ENCODE assay signal across 8 cellular contexts in genomic region chr1:43171876-43172531, GRCh38.
DNase-seq lines count a peak whose midpoint lies in the region; ATAC-seq, FAIRE-seq and TF ChIP-seq lines count a peak whose summit lies in the region.

Gene CFAP57, plus strand, starts transcription at chr1:43172330. Its CDS starts 424 bp downstream, at chr1:43172754.
Gene EBNA1BP2, minus strand, starts transcription at chr1:43172290. Its CDS starts 172 bp downstream, at chr1:43172118.

- H3K9me3 ChIP-seq in HUES6 (ENCODE audit: control insufficient read depth, insufficient read depth, low read depth, low read length): no peaks in the 10 kb centered on the region
- peaks cover 14% of the 10 kb centered on the region for H3K9me3 ChIP-seq in NT2/D1 (ENCODE audit: insufficient read depth, low read length)

- no peak for FAIRE-seq in D721Med (lab: Jason Lieb, UNC)

- H3K27me3 ChIP-seq in HUES6 (ENCODE audit: control insufficient read depth, insufficient read depth, low read length) (peaks cover 10% of the 10 kb centered on the region), NT2/D1 (ENCODE audit: insufficient read depth, insufficient read length) (peaks cover 8% of the 10 kb centered on the region)

- no peak for TF ChIP-seq CTCF in D721Med (IDR thresholded peaks at IDR 0.05; ENCODE audit: insufficient read depth, missing control alignments)
- no peak for TF ChIP-seq CTCF in epithelial cell of esophagus (IDR thresholded peaks at IDR 0.05; ENCODE audit: insufficient read depth, low read depth, low read length, missing control alignments)

- peaks cover 38% of the 10 kb centered on the region for H3K36me3 ChIP-seq in HUES6 (ENCODE audit: control insufficient read depth, insufficient read depth, low read length)
- H3K36me3 ChIP-seq in NT2/D1 (ENCODE audit: insufficient read depth, insufficient read length, low read length): peaks cover 40% of the 10 kb centered on the region

- DNase-seq in D721Med (ENCODE audit: insufficient read length, low spot score) (peak; percentile 86), NT2/D1 (ENCODE audit: low read depth, low spot score) (peak; percentile 94), epithelial cell of esophagus (ENCODE audit: low read depth) (peak; percentile 95), middle frontal gyrus (ENCODE audit: extremely low spot score, low spot score) (peak; percentile 83)
- peak; percentile 88 for DNase-seq in activated CD8-positive, alpha-beta memory T cell treated with anti-CD3 and anti-CD28 coated beads, Interleukin-2, amount 50 U/mL, for 24 hours (ENCODE audit: extremely low read depth)
- peak; percentile 81 to 88 for DNase-seq in stimulated activated CD8-positive, alpha-beta memory T cell treated with anti-CD3 and anti-CD28 coated beads, Interleukin-15, amount 100 ng/mL, for 48 hours (ENCODE audit: low read depth in 2 of 2)

- H3K4me1 ChIP-seq in HUES6 (ENCODE audit: control insufficient read depth, insufficient read depth, low read length) (peaks cover 10% of the 10 kb centered on the region), NT2/D1 (ENCODE audit: insufficient read depth, insufficient read length) (peaks cover 6% of the 10 kb centered on the region)

- ATAC-seq in GM21515 (IDR thresholded peaks at IDR 0.05; ENCODE audit: unreplicated experiment): peak; percentile 87

- H3K9ac ChIP-seq in HUES6 (ENCODE audit: low read length): peak within 1 kb of the TSS; percentile 84
- peak within 1 kb of the TSS; percentile 98 for H3K9ac ChIP-seq in NT2/D1 (ENCODE audit: insufficient read length, low read depth)

- H3K4me3 ChIP-seq in HUES6 (ENCODE audit: low read depth, low read length) (peak within 1 kb of the TSS; percentile 94), NT2/D1 (ENCODE audit: insufficient read length, low read depth) (peak within 1 kb of the TSS; percentile 96), epithelial cell of esophagus (ENCODE audit: low read length) (peak within 1 kb of the TSS; percentile 95)

- peak within 1 kb of the TSS; percentile 1; the same call in 1 of the 2 replicates for H3K27ac ChIP-seq in HUES6 (ENCODE audit: low read depth, low read length)

Comparison
In these comparisons a context has a peak if more than half of its experiments do, and no peak if none do; other contexts are left out.
1. Peak in every context shown above with its lines: DNase-seq, ATAC-seq, H3K4me3 ChIP-seq and H3K27ac ChIP-seq.